17 cellular contexts compared by ENCODE assay signal in the genomic region with DNA sequence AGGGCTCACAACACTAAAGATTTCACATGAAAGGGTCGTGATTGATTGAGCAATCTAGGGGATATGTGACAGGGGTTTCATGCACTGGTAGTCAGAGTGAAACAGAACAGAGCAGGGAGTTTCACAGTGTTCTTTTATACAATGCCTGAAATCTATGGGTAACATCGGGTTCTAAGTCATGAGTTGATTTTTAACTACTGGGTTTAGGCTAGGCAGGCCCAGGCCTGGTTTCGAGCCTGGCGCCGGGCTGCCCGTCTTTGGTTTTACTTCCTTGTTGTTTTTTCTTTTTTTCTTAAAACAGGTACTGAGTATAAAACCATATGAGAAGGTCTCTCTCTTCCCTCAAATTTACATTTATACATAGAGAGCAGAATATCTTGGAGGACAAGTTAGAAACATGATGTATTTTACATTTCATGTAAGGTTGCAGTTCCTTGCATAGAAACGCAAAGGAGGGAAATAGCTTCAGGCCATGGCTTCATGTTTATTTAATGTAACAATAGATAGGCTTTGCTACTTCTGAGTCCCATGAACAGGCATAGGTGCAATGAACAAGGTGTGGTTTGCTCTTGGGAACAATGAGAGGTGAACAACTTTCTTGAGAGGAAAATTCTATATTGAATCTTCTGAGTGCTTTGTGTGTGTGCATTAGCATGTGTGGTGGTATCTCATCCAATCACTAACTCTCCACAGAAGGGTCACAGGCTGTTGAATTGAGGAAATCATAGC.
"Had no signal": no experiment of that assay in that cellular context is flagged by ENCODE, and none has a peak within 500 bp of the region (broad histone marks: within the 10 kb centered on the region; RNA-seq: fewer than 3 reads in every experiment).

No MANE protein-coding gene starts in this region.

- ATAC-seq: left cardiac atrium; left ventricle myocardium superior; naive thymus-derived CD4-positive, alpha-beta T cell; right cardiac atrium had no signal

- H3K27me3 ChIP-seq: dorsolateral prefrontal cortex, esophagus squamous epithelium, hepatocyte had no signal

- H3K27ac ChIP-seq: coronary artery, dorsolateral prefrontal cortex, hepatocyte had no signal

- H3K4me3 ChIP-seq: coronary artery, dorsolateral prefrontal cortex, esophagus squamous epithelium, hepatocyte, lung had no signal

- DNase-seq: dorsolateral prefrontal cortex; effector CD8-positive, alpha-beta T cell; esophagus squamous epithelium; foreskin fibroblast; head of caudate nucleus; kidney; left cardiac atrium; left ventricle myocardium superior; mesenchymal stem cell; naive thymus-derived CD4-positive, alpha-beta T cell; right cardiac atrium; small intestine; stimulated activated CD4-positive, alpha-beta T cell treated with anti-CD3 and anti-CD28 coated beads, Interleukin-12 subunit alpha, Interleukin-12 subunit beta, amount 100 ng/mL, for 4 hours; stimulated activated naive CD4-positive, alpha-beta T cell had no signal

- H3K36me3 ChIP-seq: esophagus squamous epithelium had no signal
